12 cellular contexts compared by ENCODE assay signal in genomic region chr16:17304124-17304813, GRCh38.
DNase-seq lines count a peak whose midpoint lies in the region; ATAC-seq and TF ChIP-seq lines count a peak whose summit lies in the region.
"Had no signal": no experiment of that assay in that cellular context is flagged by ENCODE, and none has a peak within 500 bp of the region (broad histone marks: within the 10 kb centered on the region; RNA-seq: fewer than 3 reads in every experiment).

No MANE protein-coding gene starts in this region.

- H3K27me3 ChIP-seq in PC-3 (ENCODE audit: low read length) (no peaks in the 10 kb centered on the region), heart left ventricle (no peaks in the 10 kb centered on the region), rectal smooth muscle tissue (ENCODE audit: control insufficient read depth, insufficient read depth, low read length) (no peaks in the 10 kb centered on the region)

- DNase-seq in DMS79 treated with DMSO at 0.1 percent for 48 hours (lab: John Stamatoyannopoulos, UW) (peak; percentile 35), PC-3 (peak; percentile 22), heart left ventricle (no peak), dermis blood vessel endothelial cell (no peak), epidermal melanocyte (ENCODE audit: insufficient read length, low spot score) (no peak)
- DNase-seq in activated CD4-positive, alpha-beta T cell treated with anti-CD3 and anti-CD28 coated beads, Interleukin-2, amount 50 U/mL, for 4 hours, result no peak
- DNase-seq: CD8-positive, alpha-beta memory T cell; central memory CD4-positive, alpha-beta T cell; mesenchymal stem cell had no signal

- BruUV-seq in PC-3 (replicated peaks; lab: Mats Ljungman, UMichigan), result no TSS peak

- intact Hi-C loops in PC-3 (cut with micrococcal nuclease) (no loop called here), heart left ventricle (cut with DNase I) (no loop called here)

- no peaks in the 10 kb centered on the region for H3K4me1 ChIP-seq in PC-3 (ENCODE audit: insufficient read depth, low read length)
- peaks cover 0 to 20% (median 0%) of the 10 kb centered on the region in 12 donors for H3K4me1 ChIP-seq in heart left ventricle
- peaks cover 27% of the 10 kb centered on the region for H3K4me1 ChIP-seq in rectal smooth muscle tissue (ENCODE audit: control insufficient read depth, insufficient read depth, low read length)

- no peak for ATAC-seq in PC-3
- ATAC-seq in heart left ventricle, result peak in 3 of 4 donors; percentile 26 to 34 (median 33)
- ATAC-seq in HG02981 (IDR thresholded peaks at IDR 0.05; ENCODE audit: unreplicated experiment), result no peak
- ATAC-seq: GM12878 had no signal

- H3K9ac ChIP-seq in PC-3 (ENCODE audit: low read length), result no peak overlapping the region
- no peak overlapping the region for H3K9ac ChIP-seq in rectal smooth muscle tissue (ENCODE audit: low read length)

- TF ChIP-seq CTCF in PC-3 (conservative IDR thresholded peaks at IDR 0.05; ENCODE audit: low read depth, low read length) (no peak), heart left ventricle (IDR thresholded peaks at IDR 0.05) (no peak)

- no peak for TF ChIP-seq POLR2A in heart left ventricle (IDR thresholded peaks at IDR 0.05)

- H3K79me2 ChIP-seq in PC-3 (ENCODE audit: low read length), result no peaks in the 10 kb centered on the region

- H3K9me2 ChIP-seq in PC-3 (replicated peaks; ENCODE audit: low read length), result no peaks in the 10 kb centered on the region

- POLR2A ChIA-PET in PC-3 (lab: Charles Lee; ENCODE audit: unreplicated experiment), result no interaction called here

- no peak overlapping the region for H3K27ac ChIP-seq in PC-3 (ENCODE audit: low read length)
- H3K27ac ChIP-seq in heart left ventricle, result peak overlapping the region in 1 of 12 donors; percentile 82
- H3K27ac ChIP-seq in rectal smooth muscle tissue (ENCODE audit: low read depth, low read length), result peak overlapping the region; percentile 81

- CTCF ChIA-PET in PC-3 (lab: Charles Lee), result no interaction called here

- H3K4me2 ChIP-seq in PC-3 (ENCODE audit: low read length), result no peak overlapping the region

- 75 to 81% (median 77%) methylated on average over 7 of the region's 7 CpGs for WGBS in heart left ventricle, 4 donors

- no peaks in the 10 kb centered on the region for H3K36me3 ChIP-seq in PC-3 (ENCODE audit: low read depth, low read length)
- no peaks in the 10 kb centered on the region for H3K36me3 ChIP-seq in heart left ventricle
- no peaks in the 10 kb centered on the region for H3K36me3 ChIP-seq in rectal smooth muscle tissue (ENCODE audit: control insufficient read depth, insufficient read depth, low read length)

- H3K4me3 ChIP-seq in PC-3 (ENCODE audit: low read length) (no peak overlapping the region), heart left ventricle (no peak overlapping the region), rectal smooth muscle tissue (ENCODE audit: low read length) (peak overlapping the region; percentile 19)
- H3K4me3 ChIP-seq: GM12878 had no signal

- no peaks in the 10 kb centered on the region for H3F3A ChIP-seq in PC-3 (ENCODE audit: low read length, unreplicated experiment)

- H2AFZ ChIP-seq in PC-3 (ENCODE audit: low read length), result no peak overlapping the region

- no peaks in the 10 kb centered on the region for H3K9me3 ChIP-seq in PC-3 (ENCODE audit: low read length)
- H3K9me3 ChIP-seq in heart left ventricle, result no peaks in the 10 kb centered on the region

- no peaks in the 10 kb centered on the region for H4K20me1 ChIP-seq in PC-3 (ENCODE audit: low read length)

Comparison
In these comparisons a context has a peak if more than half of its experiments do, and no peak if none do; other contexts are left out.
1. DNase-seq: peak in DMS79 treated with DMSO at 0.1 percent for 48 hours (single experiment) and PC-3 (single experiment); none in heart left ventricle (0 of 5), activated CD4-positive, alpha-beta T cell treated with anti-CD3 and anti-CD28 coated beads, Interleukin-2, amount 50 U/mL, for 4 hours (0 of 2), dermis blood vessel endothelial cell (single experiment) and epidermal melanocyte (single experiment).
2. ATAC-seq: peak in heart left ventricle (3 of 4); none in PC-3 (single experiment) and HG02981 (single experiment).